In the genomic region with DNA sequence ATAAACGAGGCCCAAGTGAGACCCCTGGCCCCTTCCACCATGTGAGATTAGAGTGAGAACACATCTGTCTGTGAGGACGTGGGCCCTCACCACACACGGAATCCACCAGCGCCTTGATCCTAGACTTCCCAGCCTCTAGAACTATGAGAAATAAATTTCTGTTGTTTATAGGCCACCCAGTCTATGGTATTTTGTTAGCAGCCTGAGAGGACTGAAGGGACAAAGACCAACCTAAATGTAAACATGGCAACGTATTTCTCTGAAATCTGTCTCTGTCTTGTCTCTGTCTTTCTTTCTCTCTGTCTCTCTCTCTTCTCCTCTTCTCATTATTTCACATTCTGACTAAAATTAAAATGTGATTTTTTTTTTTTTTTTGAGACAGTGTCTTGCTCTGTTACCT, we compare ENCODE assay signal across 35 cellular contexts.
"Had no signal": no experiment of that assay in that cellular context is flagged by ENCODE, and none has a peak within 500 bp of the region (broad histone marks: within the 10 kb centered on the region; RNA-seq: fewer than 3 reads in every experiment).

No MANE protein-coding gene starts in this region.

- H3K4me2 ChIP-seq: KMS-11 had no signal

- H3K27ac ChIP-seq: KMS-11 had no signal

- H3K27me3 ChIP-seq: MG63 had no signal

- H3K36me3 ChIP-seq: MG63 had no signal

- H3K9me3 ChIP-seq: MG63 had no signal

- DNase-seq: Karpas-422, Kasumi-1, MG63, MM.1S, MV-4-11, NCI-H1048, NCI-H1092, NCI-H1092 treated with DMSO at 0.1 percent for 48 hours, NCI-H1105, NCI-H1105 treated with DMSO at 0.1 percent for 48 hours, NCI-H1417, NCI-H1417 treated with DMSO at 0.1 percent for 48 hours, NCI-H1436, NCI-H1436 treated with DMSO at 0.1 percent for 48 hours, NCI-H146, NCI-H1694, NCI-H187, NCI-H187 treated with DMSO at 0.1 percent for 48 hours, NCI-H1930, NCI-H2029, NCI-H2029 treated with DMSO at 0.1 percent for 48 hours, NCI-H2081, NCI-H2081 treated with DMSO at 0.1 percent for 48 hours, NCI-H2107, NCI-H2171, NCI-H2171 treated with DMSO at 0.1 percent for 48 hours, NCI-H2227 treated with DMSO at 0.1 percent for 48 hours, NCI-H226, NCI-H345, NCI-H446, NCI-H446 treated with DMSO at 0.1 percent for 48 hours, NCI-H510A, NCI-H510A treated with DMSO at 0.1 percent for 48 hours, NCI-H524 had no signal

- H3K9ac ChIP-seq: KMS-11 had no signal

- H3K4me3 ChIP-seq: MG63 had no signal
